In genomic region chr11:74647404-74647803, GRCh38 we compare ENCODE assay signal across 23 cellular contexts. TPM values are rescaled to one million over a fixed set of nuclear protein-coding genes. Genes with fewer than 3 reads are reported as not detected.
DNase-seq lines count a peak whose midpoint lies in the region; TF ChIP-seq lines count a peak whose summit lies in the region.
"Had no signal": no experiment of that assay in that cellular context is flagged by ENCODE, and none has a peak within 500 bp of the region (broad histone marks: within the 10 kb centered on the region; RNA-seq: fewer than 3 reads in every experiment).

No MANE protein-coding gene starts in this region.

- H3K79me2 ChIP-seq in neural progenitor cell (ENCODE audit: low read depth): no peaks in the 10 kb centered on the region

- no peak overlapping the region for H2AFZ ChIP-seq in neural progenitor cell (replicated peaks)

- intact Hi-C loops in cardiac septum (cut with DNase I): no loop called here
- intact Hi-C loops in activated T-helper 1 cell treated with anti-CD3 and anti-CD28 coated beads, Interleukin-12 subunit alpha, Interleukin-12 subunit beta, Interleukin-2, Interleukin-4 antibody, amounts not matched to agents 30 ng/mL and 10 ng/mL and 1 ng/mL, durations not matched to agents 14 hours and 24 hours and 36 hours (cut with micrococcal nuclease): no loop called here

- H3K4me3 ChIP-seq in neural progenitor cell: no peak overlapping the region
- H3K4me3 ChIP-seq: MG63, SJCRH30 had no signal

- peaks cover 17% of the 10 kb centered on the region for H3K36me3 Mint-ChIP-seq in neural progenitor cell
- peaks cover 90% of the 10 kb centered on the region for H3K36me3 Mint-ChIP-seq in activated T-cell treated with anti-CD3 and anti-CD28 coated beads, Interleukin-2, amount 50 U/mL, for 24 hours (ENCODE audit: low read depth)
- H3K36me3 Mint-ChIP-seq in activated T-helper 1 cell treated with anti-CD3 and anti-CD28 coated beads, Interleukin-12 subunit alpha, Interleukin-12 subunit beta, Interleukin-2, Interleukin-4 antibody, amounts not matched to agents 30 ng/mL and 10 ng/mL and 1 ng/mL, durations not matched to agents 14 hours and 24 hours and 36 hours (ENCODE audit: low read depth): peaks cover 32% of the 10 kb centered on the region

- H4K20me1 ChIP-seq in neural progenitor cell (ENCODE audit: low read depth): peaks cover 7% of the 10 kb centered on the region

- no peaks in the 10 kb centered on the region for H3K9me3 Mint-ChIP-seq in neural progenitor cell
- no peaks in the 10 kb centered on the region for H3K9me3 Mint-ChIP-seq in activated T-cell treated with anti-CD3 and anti-CD28 coated beads, Interleukin-2, amount 50 U/mL, for 24 hours
- H3K9me3 Mint-ChIP-seq in activated T-helper 1 cell treated with anti-CD3 and anti-CD28 coated beads, Interleukin-12 subunit alpha, Interleukin-12 subunit beta, Interleukin-2, Interleukin-4 antibody, amounts not matched to agents 30 ng/mL and 10 ng/mL and 1 ng/mL, durations not matched to agents 14 hours and 24 hours and 36 hours: no peaks in the 10 kb centered on the region

- H3F3A ChIP-seq in neural progenitor cell (ENCODE audit: low read depth): no peaks in the 10 kb centered on the region

- H3K36me3 ChIP-seq in neural progenitor cell: no peaks in the 10 kb centered on the region

- no peak for TF ChIP-seq CTCF in neural progenitor cell (IDR thresholded peaks at IDR 0.05)

- H3K27me3 ChIP-seq in neural progenitor cell: no peaks in the 10 kb centered on the region
- H3K27me3 ChIP-seq: MG63, SJCRH30 had no signal

- H3K4me1 Mint-ChIP-seq in neural progenitor cell: peaks cover 3% of the 10 kb centered on the region
- H3K4me1 Mint-ChIP-seq in activated T-cell treated with anti-CD3 and anti-CD28 coated beads, Interleukin-2, amount 50 U/mL, for 24 hours (ENCODE audit: low read depth): no peaks in the 10 kb centered on the region
- H3K4me1 Mint-ChIP-seq in activated T-helper 1 cell treated with anti-CD3 and anti-CD28 coated beads, Interleukin-12 subunit alpha, Interleukin-12 subunit beta, Interleukin-2, Interleukin-4 antibody, amounts not matched to agents 30 ng/mL and 10 ng/mL and 1 ng/mL, durations not matched to agents 14 hours and 24 hours and 36 hours (ENCODE audit: low read depth): no peaks in the 10 kb centered on the region
- H3K4me1 Mint-ChIP-seq: B cell had no signal

- H3K27ac ChIP-seq in neural progenitor cell: no peak overlapping the region
- H3K27ac ChIP-seq: SJCRH30 had no signal

- H3K27ac Mint-ChIP-seq in neural progenitor cell: no peak overlapping the region
- no peak overlapping the region for H3K27ac Mint-ChIP-seq in activated T-cell treated with anti-CD3 and anti-CD28 coated beads, Interleukin-2, amount 50 U/mL, for 24 hours
- no peak overlapping the region for H3K27ac Mint-ChIP-seq in activated T-helper 1 cell treated with anti-CD3 and anti-CD28 coated beads, Interleukin-12 subunit alpha, Interleukin-12 subunit beta, Interleukin-2, Interleukin-4 antibody, amounts not matched to agents 30 ng/mL and 10 ng/mL and 1 ng/mL, durations not matched to agents 14 hours and 24 hours and 36 hours
- H3K27ac Mint-ChIP-seq: B cell; CD4-positive, CD25-positive, alpha-beta regulatory T cell had no signal

- H3K4me1 ChIP-seq in neural progenitor cell: peaks cover 13% of the 10 kb centered on the region
- H3K4me1 ChIP-seq: SJCRH30 had no signal

- no peaks in the 10 kb centered on the region for H3K27me3 Mint-ChIP-seq in neural progenitor cell (ENCODE audit: insufficient read depth, low read depth)
- no peaks in the 10 kb centered on the region for H3K27me3 Mint-ChIP-seq in activated T-cell treated with anti-CD3 and anti-CD28 coated beads, Interleukin-2, amount 50 U/mL, for 24 hours
- no peaks in the 10 kb centered on the region for H3K27me3 Mint-ChIP-seq in activated T-helper 1 cell treated with anti-CD3 and anti-CD28 coated beads, Interleukin-12 subunit alpha, Interleukin-12 subunit beta, Interleukin-2, Interleukin-4 antibody, amounts not matched to agents 30 ng/mL and 10 ng/mL and 1 ng/mL, durations not matched to agents 14 hours and 24 hours and 36 hours (ENCODE audit: insufficient read depth)
- H3K27me3 Mint-ChIP-seq: B cell; CD4-positive, CD25-positive, alpha-beta regulatory T cell had no signal

- H3K4me2 ChIP-seq in neural progenitor cell: peak overlapping the region; percentile 43

- DNase-seq in amniotic epithelial cell (ENCODE audit: low read depth) (peak; percentile 27), fibroblast of gingiva (ENCODE audit: low read depth) (peak; percentile 31), neural progenitor cell (ENCODE audit: low spot score) (no peak), cardiac septum (ENCODE audit: low spot score) (no peak), NCI-H1092 treated with DMSO at 0.1 percent for 48 hours (lab: John Stamatoyannopoulos, UW) (no peak)
- DNase-seq in activated T-cell treated with anti-CD3 and anti-CD28 coated beads, Interleukin-2, amount 50 U/mL, for 24 hours: no peak
- DNase-seq in activated T-helper 1 cell treated with anti-CD3 and anti-CD28 coated beads, Interleukin-12 subunit alpha, Interleukin-12 subunit beta, Interleukin-2, Interleukin-4 antibody, amounts not matched to agents 30 ng/mL and 10 ng/mL and 1 ng/mL, durations not matched to agents 14 hours and 24 hours and 36 hours (ENCODE audit: low spot score): no peak
- DNase-seq: ACHN; CD4-positive, CD25-positive, alpha-beta regulatory T cell; COR-L47; DMS 273 treated with DMSO at 0.1 percent for 48 hours; GDM1; H7; Karpas-422; MG63; NCI-H1092; NCI-H146; NCI-H2081; NCI-H2171 treated with DMSO at 0.1 percent for 48 hours; NCI-H446; NCI-H69; SJCRH30 had no signal

- H3K4me3 Mint-ChIP-seq in neural progenitor cell: no peak overlapping the region
- no peak overlapping the region for H3K4me3 Mint-ChIP-seq in activated T-cell treated with anti-CD3 and anti-CD28 coated beads, Interleukin-2, amount 50 U/mL, for 24 hours
- no peak overlapping the region for H3K4me3 Mint-ChIP-seq in activated T-helper 1 cell treated with anti-CD3 and anti-CD28 coated beads, Interleukin-12 subunit alpha, Interleukin-12 subunit beta, Interleukin-2, Interleukin-4 antibody, amounts not matched to agents 30 ng/mL and 10 ng/mL and 1 ng/mL, durations not matched to agents 14 hours and 24 hours and 36 hours
- H3K4me3 Mint-ChIP-seq: B cell; CD4-positive, CD25-positive, alpha-beta regulatory T cell had no signal

- no peak overlapping the region for H3K9ac ChIP-seq in neural progenitor cell

- no peaks in the 10 kb centered on the region for H3K9me3 ChIP-seq in neural progenitor cell (ENCODE audit: low read depth)
- H3K9me3 ChIP-seq: MG63, SJCRH30 had no signal

RNA-seq across cellular contexts. Expression of gene POLD3, which starts 55.0 kb away (rescaled TPM):
- total RNA-seq in neural progenitor cell (ENCODE audit: low replicate concordance) (45.4 and 56.9 TPM in 2 replicates), cardiac septum (6.9 TPM)
- 50.1 and 52.7 TPM in 2 replicates for total RNA-seq in activated T-helper 1 cell treated with anti-CD3 and anti-CD28 coated beads, Interleukin-12 subunit alpha, Interleukin-12 subunit beta, Interleukin-2, Interleukin-4 antibody, amounts not matched to agents 30 ng/mL and 10 ng/mL and 1 ng/mL, durations not matched to agents 14 hours and 24 hours and 36 hours

Comparison
In these comparisons a context has a peak if more than half of its experiments do, and no peak if none do; other contexts are left out.
1. DNase-seq: peak in amniotic epithelial cell (single experiment) and fibroblast of gingiva (single experiment); none in neural progenitor cell (single experiment), cardiac septum (single experiment), activated T-cell treated with anti-CD3 and anti-CD28 coated beads, Interleukin-2, amount 50 U/mL, for 24 hours (single experiment), activated T-helper 1 cell treated with anti-CD3 and anti-CD28 coated beads, Interleukin-12 subunit alpha, Interleukin-12 subunit beta, Interleukin-2, Interleukin-4 antibody, amounts not matched to agents 30 ng/mL and 10 ng/mL and 1 ng/mL, durations not matched to agents 14 hours and 24 hours and 36 hours (single experiment) and NCI-H1092 treated with DMSO at 0.1 percent for 48 hours (single experiment).